In the genomic region with DNA sequence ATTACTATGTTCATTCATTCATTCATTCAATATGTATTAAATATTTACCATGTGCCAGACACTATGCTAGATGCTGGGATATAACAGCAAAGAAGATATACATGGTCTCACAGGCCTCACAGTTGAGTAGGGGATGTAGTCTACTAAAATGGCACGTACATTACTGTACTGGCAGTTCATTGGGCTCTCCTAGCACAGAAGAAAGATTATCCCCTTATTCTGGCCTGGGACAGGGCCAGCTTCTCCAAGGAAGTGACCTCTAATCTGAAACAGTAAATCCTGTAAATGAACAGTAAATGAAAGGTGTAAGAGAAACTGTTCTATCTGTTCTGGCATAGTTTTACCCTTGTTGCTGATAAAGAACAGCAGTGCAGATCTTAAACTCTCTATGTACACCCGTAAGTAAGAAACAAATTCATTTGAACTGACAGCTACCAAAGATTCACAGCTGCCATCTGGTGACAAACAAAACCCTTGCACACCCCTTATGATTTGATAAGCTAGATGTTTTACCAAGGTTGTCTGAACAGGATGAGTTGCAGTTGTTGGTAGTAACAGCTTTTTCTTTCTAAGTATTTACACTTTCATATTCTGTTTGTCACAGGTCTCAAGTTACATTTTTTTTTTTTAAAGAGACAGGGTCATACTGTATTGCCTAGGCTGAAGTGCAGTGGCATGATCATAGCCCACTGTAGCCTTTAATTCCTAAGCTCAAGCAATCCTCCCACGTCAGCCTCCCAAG, we compare ENCODE assay signal across 12 cellular contexts.
A peak's percentile ranks its signal among the peaks of the same experiment; 100 is the strongest.
DNase-seq lines count a peak whose midpoint lies in the region; ATAC-seq lines count a peak whose summit lies in the region.
"Had no signal": no experiment of that assay in that cellular context is flagged by ENCODE, and none has a peak within 500 bp of the region (broad histone marks: within the 10 kb centered on the region; RNA-seq: fewer than 3 reads in every experiment).

No MANE protein-coding gene starts in this region.

- peak; percentile 59 for ATAC-seq in GM18868 (IDR thresholded peaks at IDR 0.05; ENCODE audit: unreplicated experiment)
- peak; percentile 51 for ATAC-seq in HG02610 (IDR thresholded peaks at IDR 0.05; ENCODE audit: unreplicated experiment)
- peak; percentile 23 for ATAC-seq in left lobe of liver

- peak; percentile 63 for DNase-seq in NCI-H69 (lab: John Stamatoyannopoulos, UW)
- no peak for DNase-seq in left lobe of liver (ENCODE audit: low spot score)
- no peak for DNase-seq in UCSD-AML1 (lab: John Stamatoyannopoulos, UW; ENCODE audit: unreplicated experiment)
- no peak for DNase-seq in NCI-H2227 (lab: John Stamatoyannopoulos, UW; ENCODE audit: unreplicated experiment)
- no peak for DNase-seq in NCI-H524 treated with DMSO at 0.1 percent for 48 hours (lab: John Stamatoyannopoulos, UW)
- no peak for DNase-seq in DMS153 treated with DMSO at 0.1 percent for 48 hours (lab: John Stamatoyannopoulos, UW; ENCODE audit: unreplicated experiment)
- DNase-seq: activated naive CD4-positive, alpha-beta T cell; DMS153; NCI-H2227 treated with DMSO at 0.1 percent for 48 hours; stimulated activated CD4-positive, alpha-beta T cell treated with anti-CD3 and anti-CD28 coated beads, Interleukin-12 subunit alpha, Interleukin-12 subunit beta, amount 100 ng/mL, for 4 hours had no signal
